1 cellular context compared by ENCODE assay signal in genomic region chr10:59077855-59078254, GRCh38.
TF ChIP-seq lines count a peak whose summit lies in the region.

No MANE protein-coding gene starts in this region.

TF ChIP-seq in A549, 52 proteins besides CTCF, POLR2A, EP300 and RAD21 (continued from another document):
- TF ChIP-seq REST (IDR thresholded peaks at IDR 0.05) (no peak), BHLHE40 (IDR thresholded peaks at IDR 0.05; ENCODE audit: low read depth, low read length) (no peak), KDM1A (IDR thresholded peaks at IDR 0.05; ENCODE audit: low read depth) (no peak), E2F6 (IDR thresholded peaks at IDR 0.05; ENCODE audit: borderline replicate concordance, low read depth) (no peak), HMGXB4 (CRISPR knock-in tag; IDR thresholded peaks at IDR 0.05; ENCODE audit: borderline replicate concordance) (no peak)
